ENCODE assay signal across 1 cellular context in genomic region chr6:20203561-20204528, GRCh38.
TF ChIP-seq lines count a peak whose summit lies in the region.

No MANE protein-coding gene starts in this region.

TF ChIP-seq in GM12878, 131 proteins besides CTCF, POLR2A, EP300 and RAD21:
- TF ChIP-seq CEBPZ (IDR thresholded peaks at IDR 0.05; ENCODE audit: low read depth, low read length) (no peak), RUNX3 (IDR thresholded peaks at IDR 0.05; ENCODE audit: low read length) (no peak), ZNF687 (IDR thresholded peaks at IDR 0.05) (peak; percentile 43; the same call in 1 of the 2 replicates), EED (IDR thresholded peaks at IDR 0.05; ENCODE audit: low read depth) (no peak), BHLHE40 (IDR thresholded peaks at IDR 0.05; ENCODE audit: borderline replicate concordance in 1 of 2, low read depth in 2 of 2, low read length in 1 of 2) (peak; percentile 61 to 78; a peak in 3 of 4 replicates), SRF (IDR thresholded peaks at IDR 0.05; ENCODE audit: low read depth in 2 of 2, low read length in 2 of 2) (0 out of 4 replicates have a peak, but pooled peaks of 1 of the 2 experiments have one; percentile 50), PRDM15 (CRISPR knock-in tag; IDR thresholded peaks at IDR 0.05) (peak; percentile 66; the same call in 1 of the 2 replicates), CEBPB (IDR thresholded peaks at IDR 0.05; ENCODE audit: borderline replicate concordance in 1 of 2, low read depth in 2 of 2, low read length in 2 of 2) (no peak), RFX5 (IDR thresholded peaks at IDR 0.05; ENCODE audit: low read depth, low read length) (no peak), KAT2A (conservative IDR thresholded peaks at IDR 0.05; ENCODE audit: control insufficient read depth, low read depth, low read length) (no peak), MTA2 (IDR thresholded peaks at IDR 0.05; ENCODE audit: low read depth) (no peak), ZNF592 (IDR thresholded peaks at IDR 0.05) (0 out of 2 replicates have a peak, but pooled peaks have one; percentile 63), PML (IDR thresholded peaks at IDR 0.05; ENCODE audit: low read length) (no peak), CHD1 (IDR thresholded peaks at IDR 0.05; ENCODE audit: low read depth, low read length) (no peak), RAD51 (IDR thresholded peaks at IDR 0.05) (peak; percentile 78), CBX3 (IDR thresholded peaks at IDR 0.05; ENCODE audit: borderline replicate concordance, low read depth) (no peak), ZBTB4 (CRISPR knock-in tag; IDR thresholded peaks at IDR 0.05) (peak; percentile 47; the same call in 1 of the 2 replicates), RELA (IDR thresholded peaks at IDR 0.05; ENCODE audit: borderline replicate concordance, partially characterized antibody) (no peak)
TF ChIP-seq in GM12878: peak in this region for 7.
